Comparison of ENCODE assay signal across 8 cellular contexts in genomic region chr19:2273356-2274184, GRCh38. TPM values are rescaled to one million over a fixed set of nuclear protein-coding genes. Genes with fewer than 3 reads are reported as not detected.
DNase-seq lines count a peak whose midpoint lies in the region; ATAC-seq and TF ChIP-seq lines count a peak whose summit lies in the region.

No MANE protein-coding gene starts in this region.

- H3K27ac Mint-ChIP-seq in activated naive CD4-positive, alpha-beta T cell treated with anti-CD3 and anti-CD28 coated beads, Interleukin-2, amount 50 U/mL, for 72 hours = peak overlapping the region; percentile 75 to 94

- intact Hi-C loops in posterior cingulate gyrus (cut with DNase I) = loop anchor here (1.0 kb wide), 1 partner anchor 37 kb away; the partner anchor contains the start of genes PLEKHJ1 and SF3A2
- intact Hi-C loops in vagina (cut with DNase I) = loop anchor here (5.0 kb wide), 1 partner anchor 111 kb away; the partner anchor contains the start of gene DOT1L

- ATAC-seq in SK-N-SH treated with all-trans-retinoic acid at 6 μM for 48 hours = peak; percentile 29
- ATAC-seq in activated naive CD4-positive, alpha-beta T cell treated with anti-CD3 and anti-CD28 coated beads, Interleukin-2, amount 50 U/mL, for 72 hours = peak; percentile 55 to 63

- no peaks in the 10 kb centered on the region for H3K9me3 ChIP-seq in cardiac muscle cell (ENCODE audit: low read depth)
- no peaks in the 10 kb centered on the region for H3K9me3 ChIP-seq in vagina

- no peaks in the 10 kb centered on the region for H3K27me3 ChIP-seq in cardiac muscle cell
- no peaks in the 10 kb centered on the region for H3K27me3 ChIP-seq in vagina

- no peaks in the 10 kb centered on the region for H3K9me3 Mint-ChIP-seq in activated naive CD4-positive, alpha-beta T cell treated with anti-CD3 and anti-CD28 coated beads, Interleukin-2, amount 50 U/mL, for 72 hours

- H3K27ac ChIP-seq in cardiac muscle cell (peak overlapping the region; percentile 15), vagina (peak overlapping the region; percentile 99)

- H3K36me3 Mint-ChIP-seq in activated naive CD4-positive, alpha-beta T cell treated with anti-CD3 and anti-CD28 coated beads, Interleukin-2, amount 50 U/mL, for 72 hours = peaks cover 10 to 23% of the 10 kb centered on the region in 2 donors

- H3K4me1 ChIP-seq in cardiac muscle cell (ENCODE audit: low read depth) = peaks cover 6% of the 10 kb centered on the region
- peaks cover 59% of the 10 kb centered on the region for H3K4me1 ChIP-seq in vagina

- TF ChIP-seq POLR2A in vagina (IDR thresholded peaks at IDR 0.05) = no peak

- DNase-seq in DMS53 (lab: John Stamatoyannopoulos, UW) = peak; percentile 70
- no peak for DNase-seq in DMS53 treated with DMSO at 0.1 percent for 48 hours (lab: John Stamatoyannopoulos, UW; ENCODE audit: unreplicated experiment)
- DNase-seq in Kasumi-1 (lab: John Stamatoyannopoulos, UW) = peak; percentile 87 to 88
- DNase-seq in activated naive CD4-positive, alpha-beta T cell treated with anti-CD3 and anti-CD28 coated beads, Interleukin-2, amount 50 U/mL, for 72 hours (ENCODE audit: low spot score in 2 of 2) = peak; percentile 83 to 92
- DNase-seq in cardiac muscle cell (ENCODE audit: low read depth in 1 of 2, low spot score in 1 of 2) = peak; percentile 86
- peak in 8 of 10 donors; percentile 43 to 95 (median 64) for DNase-seq in posterior cingulate gyrus
- DNase-seq in vagina (ENCODE audit: extremely low spot score in 2 of 2) = no peak

- peak overlapping the region; percentile 18 for H3K4me3 ChIP-seq in cardiac muscle cell
- H3K4me3 ChIP-seq in vagina = peak overlapping the region; percentile 22 to 37

- H3K36me3 ChIP-seq in cardiac muscle cell (peaks cover 7% of the 10 kb centered on the region), vagina (peaks cover 0 to 22% of the 10 kb centered on the region in 2 donors)

- TF ChIP-seq CTCF in cardiac muscle cell (IDR thresholded peaks at IDR 0.05; ENCODE audit: low read depth, low read length) = peak; percentile 96
- peak; percentile 91 to 98 (median 92) for TF ChIP-seq CTCF in vagina (IDR thresholded peaks at IDR 0.05)

TF ChIP-seq in SK-N-SH treated with all-trans-retinoic acid at 6 μM for 48 hours, 23 proteins besides CTCF, POLR2A, EP300 and RAD21:
- TF ChIP-seq ZFP30 (CRISPR knock-in tag; IDR thresholded peaks at IDR 0.05) (no peak), BACH2 (CRISPR knock-in tag; IDR thresholded peaks at IDR 0.05; ENCODE audit: borderline replicate concordance) (no peak), ESRRG (CRISPR knock-in tag; IDR thresholded peaks at IDR 0.05) (0 out of 2 replicates have a peak, but pooled peaks have one; percentile 8), GLIS3 (CRISPR knock-in tag; IDR thresholded peaks at IDR 0.05) (0 out of 2 replicates have a peak, but pooled peaks have one; percentile 33), PATZ1 (CRISPR knock-in tag; IDR thresholded peaks at IDR 0.05; ENCODE audit: borderline replicate concordance) (no peak), POU6F1 (CRISPR knock-in tag; IDR thresholded peaks at IDR 0.05; ENCODE audit: borderline replicate concordance, low read depth) (no peak), PPARA (CRISPR knock-in tag; IDR thresholded peaks at IDR 0.05; ENCODE audit: borderline replicate concordance) (no peak), TOX (CRISPR knock-in tag; IDR thresholded peaks at IDR 0.05; ENCODE audit: borderline replicate concordance) (no peak), ARNTL (CRISPR knock-in tag; IDR thresholded peaks at IDR 0.05; ENCODE audit: borderline replicate concordance, low read depth) (no peak), SNAI2 (CRISPR knock-in tag; IDR thresholded peaks at IDR 0.05) (no peak), TCF4 (CRISPR knock-in tag; IDR thresholded peaks at IDR 0.05; ENCODE audit: borderline replicate concordance) (no peak), ZC3H10 (CRISPR knock-in tag; IDR thresholded peaks at IDR 0.05) (no peak), OSR1 (CRISPR knock-in tag; IDR thresholded peaks at IDR 0.05) (no peak), CSRNP3 (CRISPR knock-in tag; IDR thresholded peaks at IDR 0.05) (no peak), RARB (CRISPR knock-in tag; IDR thresholded peaks at IDR 0.05) (no peak), ZFP3 (CRISPR knock-in tag; IDR thresholded peaks at IDR 0.05) (peak; percentile 100)

RNA-seq across cellular contexts. Expression of gene PEAK3, which starts 8.4 kb away (rescaled TPM):
- not detected for total RNA-seq in activated naive CD4-positive, alpha-beta T cell treated with anti-CD3 and anti-CD28 coated beads, Interleukin-2, amount 50 U/mL, for 72 hours
- total RNA-seq in cardiac muscle cell (0.48 TPM in 1 of 2 replicates, not detected in the other), vagina (2.0 TPM)
- polyA plus RNA-seq in cardiac muscle cell = 0.06 and 0.51 TPM in 2 replicates

RNA-seq across cellular contexts. Expression of gene JSRP1, which starts 17.4 kb away (rescaled TPM):
- total RNA-seq in activated naive CD4-positive, alpha-beta T cell treated with anti-CD3 and anti-CD28 coated beads, Interleukin-2, amount 50 U/mL, for 72 hours = under 1 TPM; 0.39 to 0.56 TPM
- 1.9 and 5.4 TPM in 2 replicates for total RNA-seq in cardiac muscle cell
- polyA plus RNA-seq in cardiac muscle cell = 0.79 and 4.2 TPM in 2 replicates
- total RNA-seq in vagina = not detected

RNA-seq across cellular contexts. Expression of gene AMH, which starts 24.4 kb away (rescaled TPM):
- total RNA-seq in activated naive CD4-positive, alpha-beta T cell treated with anti-CD3 and anti-CD28 coated beads, Interleukin-2, amount 50 U/mL, for 72 hours = 1 to 10 TPM; 1.9 to 2.9 TPM
- 24.1 and 45.6 TPM in 2 replicates for total RNA-seq in cardiac muscle cell
- polyA plus RNA-seq in cardiac muscle cell = 23.2 and 71.4 TPM in 2 replicates
- total RNA-seq in vagina = 2.7 TPM

RNA-seq across cellular contexts. Expression of gene LINGO3, which starts 34.4 kb away (rescaled TPM):
- total RNA-seq in activated naive CD4-positive, alpha-beta T cell treated with anti-CD3 and anti-CD28 coated beads, Interleukin-2, amount 50 U/mL, for 72 hours = under 1 TPM in 1 of 2 donors, not detected in 1; 0.25 TPM
- total RNA-seq in cardiac muscle cell (2.1 and 3.1 TPM in 2 replicates), vagina (not detected)
- 0.23 and 1.4 TPM in 2 replicates for polyA plus RNA-seq in cardiac muscle cell

RNA-seq across cellular contexts. Expression of gene SF3A2, which starts 36.9 kb away (rescaled TPM):
- 100 to 1,000 TPM; 145 to 154 TPM for total RNA-seq in activated naive CD4-positive, alpha-beta T cell treated with anti-CD3 and anti-CD28 coated beads, Interleukin-2, amount 50 U/mL, for 72 hours
- total RNA-seq in cardiac muscle cell (60.6 and 66.9 TPM in 2 replicates), vagina (71.2 TPM)
- polyA plus RNA-seq in cardiac muscle cell = 110 and 111 TPM in 2 replicates

Comparison
In these comparisons a context has a peak if more than half of its experiments do, and no peak if none do; other contexts are left out.
1. DNase-seq: peak in DMS53 (single experiment), Kasumi-1 (2 of 2), activated naive CD4-positive, alpha-beta T cell treated with anti-CD3 and anti-CD28 coated beads, Interleukin-2, amount 50 U/mL, for 72 hours (2 of 2), cardiac muscle cell (2 of 2) and posterior cingulate gyrus (8 of 10); none in DMS53 treated with DMSO at 0.1 percent for 48 hours (single experiment) and vagina (0 of 2).